28 cellular contexts compared by ENCODE assay signal in genomic region chr12:98402671-98403070, GRCh38.
"Had no signal": no experiment of that assay in that cellular context is flagged by ENCODE, and none has a peak within 500 bp of the region (broad histone marks: within the 10 kb centered on the region; RNA-seq: fewer than 3 reads in every experiment).

No MANE protein-coding gene starts in this region.

- H3K4me3 Mint-ChIP-seq: dendritic cell treated with granulocyte-macrophage colony-stimulating factor and Interleukin-4, amounts not matched to agents 40 ng/mL and 50 ng/mL, for 4 days; immature natural killer cell; memory B cell; naive thymus-derived CD4-positive, alpha-beta T cell; nephron; type B pancreatic cell had no signal

- H3K4me3 ChIP-seq: colonic mucosa, esophagus squamous epithelium, lung, prostate gland, right atrium auricular region, smooth muscle cell, testis, tibial artery had no signal

- H3K27ac Mint-ChIP-seq: dendritic cell treated with granulocyte-macrophage colony-stimulating factor and Interleukin-4, amounts not matched to agents 40 ng/mL and 50 ng/mL, for 4 days; memory B cell; naive thymus-derived CD4-positive, alpha-beta T cell had no signal

- H3K9me3 Mint-ChIP-seq: dendritic cell treated with granulocyte-macrophage colony-stimulating factor and Interleukin-4, amounts not matched to agents 40 ng/mL and 50 ng/mL, for 4 days; immature natural killer cell; memory B cell; naive thymus-derived CD4-positive, alpha-beta T cell; nephron; type B pancreatic cell had no signal

- H3K9me3 ChIP-seq: colonic mucosa, esophagus squamous epithelium, prostate gland, right atrium auricular region, testis had no signal

- H3K27ac ChIP-seq: colonic mucosa, esophagus squamous epithelium, prostate gland, right atrium auricular region, testis, tibial artery had no signal

- ATAC-seq: left lobe of liver; naive thymus-derived CD4-positive, alpha-beta T cell; sciatic nerve had no signal

- H3K36me3 ChIP-seq: colonic mucosa, esophagus squamous epithelium, prostate gland, right atrium auricular region, tibial artery had no signal

- H3K27me3 Mint-ChIP-seq: dendritic cell treated with granulocyte-macrophage colony-stimulating factor and Interleukin-4, amounts not matched to agents 40 ng/mL and 50 ng/mL, for 4 days; memory B cell; naive thymus-derived CD4-positive, alpha-beta T cell had no signal

- H3K36me3 Mint-ChIP-seq: immature natural killer cell, memory B cell, type B pancreatic cell had no signal

- H3K4me1 ChIP-seq: colonic mucosa, prostate gland, testis had no signal

- H3K27me3 ChIP-seq: colonic mucosa, esophagus squamous epithelium, right atrium auricular region, testis, tibial artery had no signal

- DNase-seq: colonic mucosa; effector CD8-positive, alpha-beta T cell; erythroblast; esophagus squamous epithelium; foreskin melanocyte; hypothalamus; immature natural killer cell; midbrain; naive thymus-derived CD4-positive, alpha-beta T cell; nucleus accumbens; stimulated activated CD4-positive, alpha-beta T cell treated with anti-CD3 and anti-CD28 coated beads, Interleukin-12 subunit alpha, Interleukin-12 subunit beta, amount 100 ng/mL, for 4 hours; stimulated activated CD4-positive, alpha-beta T cell treated with anti-CD3 and anti-CD28 coated beads, Interleukin-1b, Interleukin-23, amount 100 ng/mL, for 48 hours; stimulated activated CD4-positive, alpha-beta T cell treated with anti-CD3 and anti-CD28 coated beads, Interleukin-4, amount 100 ng/mL, for 1 hour; stimulated activated CD8-positive, alpha-beta memory T cell treated with anti-CD3 and anti-CD28 coated beads, Interleukin-4, amount 100 ng/mL, for 48 hours; stimulated activated naive CD4-positive, alpha-beta T cell; substantia nigra; testis; tibial artery had no signal
